Comparison of ENCODE assay signal across 34 cellular contexts in the genomic region with DNA sequence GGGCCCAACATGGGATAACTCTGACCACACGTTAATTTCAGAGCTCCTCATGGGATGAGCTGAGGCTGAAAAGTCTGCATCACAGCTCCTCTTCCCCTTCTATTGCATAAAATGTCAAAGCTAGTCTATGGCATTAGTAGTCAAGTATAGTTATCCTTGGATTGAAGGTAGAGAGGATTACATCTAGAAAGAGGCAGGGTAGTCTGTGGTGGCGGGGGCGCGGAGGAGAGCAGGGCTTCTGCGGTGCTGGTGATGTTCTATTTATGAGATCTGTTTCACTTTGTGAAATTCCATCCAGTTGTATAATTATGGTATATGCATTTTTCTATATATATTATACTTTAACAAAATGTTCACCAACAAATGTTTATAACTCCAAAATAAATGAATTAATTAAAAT.
"Had no signal": no experiment of that assay in that cellular context is flagged by ENCODE, and none has a peak within 500 bp of the region (broad histone marks: within the 10 kb centered on the region; RNA-seq: fewer than 3 reads in every experiment).

No MANE protein-coding gene starts in this region.

- H3K36me3 ChIP-seq: MG63 had no signal

- H3K9ac ChIP-seq: KMS-11 had no signal

- H3K27me3 ChIP-seq: MG63 had no signal

- H3K4me3 ChIP-seq: MG63 had no signal

- H3K4me2 ChIP-seq: KMS-11 had no signal

- DNase-seq: Karpas-422, Kasumi-1, KG1, MG63, MM.1S, MV-4-11, NCI-H1048, NCI-H1092, NCI-H1092 treated with DMSO at 0.1 percent for 48 hours, NCI-H1105, NCI-H1105 treated with DMSO at 0.1 percent for 48 hours, NCI-H1417, NCI-H1417 treated with DMSO at 0.1 percent for 48 hours, NCI-H1436, NCI-H1436 treated with DMSO at 0.1 percent for 48 hours, NCI-H146, NCI-H1694, NCI-H1694 treated with DMSO at 0.1 percent for 48 hours, NCI-H187, NCI-H187 treated with DMSO at 0.1 percent for 48 hours, NCI-H1930, NCI-H2029, NCI-H2029 treated with DMSO at 0.1 percent for 48 hours, NCI-H2081, NCI-H2081 treated with DMSO at 0.1 percent for 48 hours, NCI-H2107, NCI-H2171, NCI-H2171 treated with DMSO at 0.1 percent for 48 hours, NCI-H2227 treated with DMSO at 0.1 percent for 48 hours, NCI-H226, NCI-H345, NCI-H446, NCI-H446 treated with DMSO at 0.1 percent for 48 hours had no signal

- H3K27ac ChIP-seq: KMS-11 had no signal
